Comparison of ENCODE assay signal across 1 cellular context in genomic region chr6:3356824-3357420, GRCh38.
TF ChIP-seq lines count a peak whose summit lies in the region.

No MANE protein-coding gene starts in this region.

TF ChIP-seq in H1, 55 proteins besides CTCF, POLR2A, EP300 and RAD21 (continued from another document):
- no peak for TF ChIP-seq MAFK (IDR thresholded peaks at IDR 0.05; ENCODE audit: low read depth, low read length)
- TF ChIP-seq CEBPB (IDR thresholded peaks at IDR 0.05; ENCODE audit: low read depth, low read length) = no peak
